ENCODE assay signal across 11 cellular contexts in genomic region chr15:69253156-69253555, GRCh38. TPM values are rescaled to one million over a fixed set of nuclear protein-coding genes. Genes with fewer than 3 reads are reported as not detected.
DNase-seq lines count a peak whose midpoint lies in the region; ATAC-seq, FAIRE-seq and TF ChIP-seq lines count a peak whose summit lies in the region.
"Had no signal": no experiment of that assay in that cellular context is flagged by ENCODE, and none has a peak within 500 bp of the region (broad histone marks: within the 10 kb centered on the region; RNA-seq: fewer than 3 reads in every experiment).

No MANE protein-coding gene starts in this region.

- H2AFZ ChIP-seq in astrocyte (ENCODE audit: low read depth, low read length): peak overlapping the region; percentile 39

- H3K9ac ChIP-seq in astrocyte (ENCODE audit: low read length): peak overlapping the region; percentile 65

- H3K27me3 Mint-ChIP-seq in astrocyte (ENCODE audit: low read depth, unreplicated experiment): no peaks in the 10 kb centered on the region
- H3K27me3 Mint-ChIP-seq: IgD-negative memory B cell had no signal

- peak overlapping the region; percentile 97 for H3K27ac Mint-ChIP-seq in astrocyte (ENCODE audit: unreplicated experiment)
- H3K27ac Mint-ChIP-seq: IgD-negative memory B cell had no signal

- peak; percentile 74 for DNase-seq in AG04450 (ENCODE audit: low read depth, low spot score)
- peak; percentile 92 for DNase-seq in HT1080 (ENCODE audit: low read depth)
- DNase-seq in astrocyte (ENCODE audit: low read depth): peak; percentile 93
- peak; percentile 50 for DNase-seq in inferior parietal cortex (ENCODE audit: extremely low spot score)
- no peak for DNase-seq in NCI-H2227 treated with DMSO at 0.1 percent for 48 hours (lab: John Stamatoyannopoulos, UW)
- no peak for DNase-seq in DMS153 (lab: John Stamatoyannopoulos, UW)
- DNase-seq: activated gamma-delta T cell treated with Interleukin-2 at 50 U/mL for 16 hours had no signal

- peak overlapping the region; percentile 76 for H3K4me2 ChIP-seq in astrocyte (ENCODE audit: low read length)

- no peak for TF ChIP-seq POLR2A in GM18505 (IDR thresholded peaks at IDR 0.05; ENCODE audit: borderline replicate concordance, extremely low read depth, insufficient read depth, insufficient read length)

- H3K4me3 Mint-ChIP-seq in astrocyte (ENCODE audit: unreplicated experiment): peak overlapping the region; percentile 31
- H3K4me3 Mint-ChIP-seq: IgD-negative memory B cell had no signal

- H3K9me3 ChIP-seq in AG04450 (ENCODE audit: control insufficient read depth, insufficient read depth, low read length): no peaks in the 10 kb centered on the region
- no peaks in the 10 kb centered on the region for H3K9me3 ChIP-seq in astrocyte (ENCODE audit: insufficient read depth, low read depth, low read length)

- no peak for TF ChIP-seq CTCF in AG04450 (IDR thresholded peaks at IDR 0.05; ENCODE audit: low read depth, low read length)
- no peak for TF ChIP-seq CTCF in astrocyte (IDR thresholded peaks at IDR 0.05; ENCODE audit: insufficient read depth, low read depth, low read length)

- H3K27ac ChIP-seq in AG04450 (ENCODE audit: low read depth, low read length): peak overlapping the region; percentile 76
- peak overlapping the region; percentile 65 for H3K27ac ChIP-seq in astrocyte (ENCODE audit: low read depth, low read length)
- H3K27ac ChIP-seq: SK-N-MC had no signal

- FAIRE-seq in astrocyte (lab: Jason Lieb, UNC): peak; percentile 34

- peak overlapping the region; percentile 4; the same call in 1 of the 2 replicates for H3K4me3 ChIP-seq in AG04450 (ENCODE audit: low read depth, low read length)
- H3K4me3 ChIP-seq in astrocyte (ENCODE audit: insufficient read depth, low read depth, low read length): no peak overlapping the region
- H3K4me3 ChIP-seq: SK-N-MC had no signal

- ATAC-seq in GM18505 (IDR thresholded peaks at IDR 0.05; ENCODE audit: unreplicated experiment) (no peak), HG03354 (IDR thresholded peaks at IDR 0.05; ENCODE audit: poor library complexity, severe bottlenecking, unreplicated experiment) (no peak)

- no peaks in the 10 kb centered on the region for H3K9me3 Mint-ChIP-seq in astrocyte (ENCODE audit: unreplicated experiment)
- H3K9me3 Mint-ChIP-seq: IgD-negative memory B cell had no signal

- H3K4me1 Mint-ChIP-seq in astrocyte (ENCODE audit: low read depth, unreplicated experiment): peaks cover 13% of the 10 kb centered on the region
- H3K4me1 Mint-ChIP-seq: IgD-negative memory B cell had no signal

- H3K36me3 Mint-ChIP-seq in astrocyte (ENCODE audit: low read depth, unreplicated experiment): no peaks in the 10 kb centered on the region

- CTCF ChIA-PET in AG04450 (lab: Charles Lee): no interaction called here

- H3K36me3 ChIP-seq in astrocyte (ENCODE audit: insufficient read depth, low read length): no peaks in the 10 kb centered on the region

- peaks cover 13% of the 10 kb centered on the region for H3K4me1 ChIP-seq in astrocyte (ENCODE audit: insufficient read depth, low read length)

- no peaks in the 10 kb centered on the region for H4K20me1 ChIP-seq in astrocyte (ENCODE audit: insufficient read depth, low read length)

- no peaks in the 10 kb centered on the region for H3K27me3 ChIP-seq in AG04450 (ENCODE audit: control insufficient read depth, insufficient read depth, low read length)
- no peaks in the 10 kb centered on the region for H3K27me3 ChIP-seq in astrocyte (ENCODE audit: insufficient read depth, low read length)

- H3K79me2 ChIP-seq in astrocyte (ENCODE audit: insufficient read depth, low read length): no peaks in the 10 kb centered on the region

- POLR2A ChIA-PET in AG04450 (lab: Yijun Ruan, JAX): interaction anchor here (0.6 kb wide), 1 partner anchor 93 kb away, joined by 11 read pairs; no protein-coding TSS in a partner anchor

RNA-seq across cellular contexts. Expression of gene PAQR5, which starts 45.6 kb away (rescaled TPM):
- 7.9 and 9.7 TPM in 2 replicates for polyA plus RNA-seq in AG04450 (2011; rRNA removed)
- 17.8 and 18.3 TPM in 2 replicates for polyA minus RNA-seq in AG04450 (2011; rRNA and poly(A)+ RNA removed)
- 5.3 and 6.5 TPM in 2 replicates for total RNA-seq in HT1080 (2014; rRNA removed; shearing (Covaris generic))
- polyA plus RNA-seq in HT1080 (2015; cell fraction: cytosol; rRNA removed): 10.3 TPM in 2 replicates
- 7.5 and 8.7 TPM in 2 replicates for polyA plus RNA-seq in HT1080 (2015; cell fraction: nucleus; rRNA removed)
- 0.87 and 1.2 TPM in 2 replicates for total RNA-seq in astrocyte
- polyA plus RNA-seq: IgD-negative memory B cell had no signal

Comparison
In these comparisons a context has a peak if more than half of its experiments do, and no peak if none do; other contexts are left out.
1. DNase-seq: peak in AG04450 (single experiment), HT1080 (single experiment), astrocyte (single experiment) and inferior parietal cortex (single experiment); none in NCI-H2227 treated with DMSO at 0.1 percent for 48 hours (single experiment) and DMS153 (single experiment).